ENCODE assay signal across 8 cellular contexts in genomic region chr21:38804617-38805281, GRCh38. TPM values are rescaled to one million over a fixed set of nuclear protein-coding genes. Genes with fewer than 3 reads are reported as not detected.
DNase-seq lines count a peak whose midpoint lies in the region; ATAC-seq, FAIRE-seq and TF ChIP-seq lines count a peak whose summit lies in the region.

No MANE protein-coding gene starts in this region.

- 9 to 17% (median 12%) methylated on average over 24 to 32 of the region's 32 CpGs for WGBS in stomach, 5 donors

- no peaks in the 10 kb centered on the region for H3K27me3 ChIP-seq in stomach

- peaks cover 0 to 12% (median 5%) of the 10 kb centered on the region in 4 donors for H3K36me3 ChIP-seq in stomach

- no peak for FAIRE-seq in D721Med (lab: Jason Lieb, UNC)

- H3K27ac ChIP-seq in epithelial cell of prostate (peak overlapping the region; percentile 91), stomach (peak overlapping the region; percentile 93 to 99 (median 98))

- H3K4me3 Mint-ChIP-seq in activated CD4-positive, alpha-beta memory T cell treated with anti-CD3 and anti-CD28 coated beads for 36 hours, result peak overlapping the region; percentile 87

- CTCF ChIA-PET in activated CD4-positive, alpha-beta memory T cell treated with anti-CD3 and anti-CD28 coated beads for 36 hours (lab: Charles Lee), result interaction anchor here (1.1 to 4.0 kb wide), 3 partner anchors 15 to 36 kb away, joined by 3 to 22 read pairs (median 3); no protein-coding TSS in a partner anchor

- H3K4me1 ChIP-seq in stomach, result peaks cover 8 to 58% (median 32%) of the 10 kb centered on the region in 4 donors

- peak overlapping the region; percentile 82 to 96 (median 89) for H3K4me3 ChIP-seq in stomach

- H3K27ac Mint-ChIP-seq in activated CD4-positive, alpha-beta memory T cell treated with anti-CD3 and anti-CD28 coated beads for 36 hours, result peak overlapping the region; percentile 81

- H3K4me1 Mint-ChIP-seq in activated CD4-positive, alpha-beta memory T cell treated with anti-CD3 and anti-CD28 coated beads for 36 hours (ENCODE audit: low read depth), result peaks cover 34% of the 10 kb centered on the region

- no peaks in the 10 kb centered on the region for H3K9me3 Mint-ChIP-seq in activated CD4-positive, alpha-beta memory T cell treated with anti-CD3 and anti-CD28 coated beads for 36 hours

- TF ChIP-seq CTCF in D721Med (IDR thresholded peaks at IDR 0.05; ENCODE audit: insufficient read depth, missing control alignments), result peak; percentile 53
- peak in 4 of 7 experiments; percentile 30 to 62 (median 44) for TF ChIP-seq CTCF in stomach (IDR thresholded peaks at IDR 0.05)

- POLR2A ChIA-PET in activated CD4-positive, alpha-beta memory T cell treated with anti-CD3 and anti-CD28 coated beads for 36 hours (lab: Charles Lee), result interaction anchor here (0.6 to 4.6 kb wide), 5 partner anchors 17 to 379 kb away, joined by 3 to 31 read pairs (median 4); partner anchors contain the start of gene PSMG1

- no peak for TF ChIP-seq POLR2A in stomach (IDR thresholded peaks at IDR 0.05)

- TF ChIP-seq EP300 in stomach (IDR thresholded peaks at IDR 0.05), result no peak

- intact Hi-C loops in activated CD4-positive, alpha-beta memory T cell treated with anti-CD3 and anti-CD28 coated beads for 36 hours (cut with micrococcal nuclease), result loop anchor here (1.0 to 10.0 kb wide), 4 partner anchors 23 to 580 kb away; partner anchors contain the start of gene BRWD1
- intact Hi-C loops in stomach (cut with DNase I; ENCODE audit: low total_unique reads), result no loop called here

- ATAC-seq in GM21786 (IDR thresholded peaks at IDR 0.05; ENCODE audit: unreplicated experiment) (peak; percentile 18), HG02970 (IDR thresholded peaks at IDR 0.05; ENCODE audit: low FRiP score, unreplicated experiment) (no peak)

- peaks cover 17% of the 10 kb centered on the region for H3K36me3 Mint-ChIP-seq in activated CD4-positive, alpha-beta memory T cell treated with anti-CD3 and anti-CD28 coated beads for 36 hours

- DNase-seq in D721Med (ENCODE audit: insufficient read length, low spot score), result no peak
- DNase-seq in NCI-H2029 treated with DMSO at 0.1 percent for 48 hours (lab: John Stamatoyannopoulos, UW), result peak; percentile 44
- DNase-seq in activated CD4-positive, alpha-beta memory T cell treated with anti-CD3 and anti-CD28 coated beads for 36 hours, result peak; percentile 71
- peak; percentile 82 for DNase-seq in epithelial cell of prostate (ENCODE audit: low read depth, low spot score)
- peak; percentile 48 for DNase-seq in midbrain (lab: John Stamatoyannopoulos, UW)
- DNase-seq in stomach, result peak; percentile 84

- H3K27me3 Mint-ChIP-seq in activated CD4-positive, alpha-beta memory T cell treated with anti-CD3 and anti-CD28 coated beads for 36 hours, result peaks cover 2% of the 10 kb centered on the region

- H3K9me3 ChIP-seq in stomach, result no peaks in the 10 kb centered on the region

RNA-seq across cellular contexts. Expression of gene ETS2, which starts 1.0 kb away (rescaled TPM):
- 10 to 100 TPM; 22.1 to 25.0 TPM for total RNA-seq in activated CD4-positive, alpha-beta memory T cell treated with anti-CD3 and anti-CD28 coated beads for 36 hours
- total RNA-seq in stomach, result 10 to 100 TPM; 33.8 to 80.0 (median 44.3) TPM
- 10 to 100 TPM; 40.2 to 60.3 (median 57.0) TPM for polyA plus RNA-seq in stomach
